18 cellular contexts compared by ENCODE assay signal in genomic region chr18:22434973-22435608, GRCh38. TPM values are rescaled to one million over a fixed set of nuclear protein-coding genes. Genes with fewer than 3 reads are reported as not detected.
DNase-seq lines count a peak whose midpoint lies in the region; ATAC-seq, FAIRE-seq and TF ChIP-seq lines count a peak whose summit lies in the region.
"Had no signal": no experiment of that assay in that cellular context is flagged by ENCODE, and none has a peak within 500 bp of the region (broad histone marks: within the 10 kb centered on the region; RNA-seq: fewer than 3 reads in every experiment).

No MANE protein-coding gene starts in this region.

- no peak for TF ChIP-seq EP300 in K562 (IDR thresholded peaks at IDR 0.05; ENCODE audit: low read length)

- peak overlapping the region; percentile 54; the same call in 1 of the 2 replicates for H2AFZ ChIP-seq in K562 (ENCODE audit: low read depth, low read length)
- no peak overlapping the region for H2AFZ ChIP-seq in neuronal stem cell (ENCODE audit: low read length)

- POLR2A ChIA-PET in K562 (lab: Yijun Ruan, JAX), result interaction anchor here (1.1 kb wide), 1 partner anchor 16 kb away, joined by 5 read pairs; no protein-coding TSS in a partner anchor

- H2BK5ac ChIP-seq in neuronal stem cell (ENCODE audit: low read length), result no peak overlapping the region

- no peak overlapping the region for H3K23ac ChIP-seq in neuronal stem cell (ENCODE audit: low read depth, low read length, poor library complexity)

- no peak for FAIRE-seq in K562 (lab: Jason Lieb, UNC)

- no TSS peak for BruUV-seq in K562 (replicated peaks; lab: Mats Ljungman, UMichigan)

- H3K4ac ChIP-seq in neuronal stem cell (ENCODE audit: low read length), result no peak overlapping the region

- H3K9me3 ChIP-seq in K562 (replicated peaks; ENCODE audit: control insufficient read depth, insufficient read depth, low read depth, low read length), result no peaks in the 10 kb centered on the region
- no peaks in the 10 kb centered on the region for H3K9me3 ChIP-seq in neuronal stem cell (replicated peaks in 1 of 2; ENCODE audit: control insufficient read depth in 2 of 2, insufficient read depth in 1 of 2, low read depth in 1 of 2, low read length in 2 of 2)
- H3K9me3 ChIP-seq: BLaER1, gastroesophageal sphincter had no signal

- H4K91ac ChIP-seq in neuronal stem cell (ENCODE audit: low read depth, low read length, poor library complexity), result no peak overlapping the region

- H2AK5ac ChIP-seq in neuronal stem cell (ENCODE audit: low read depth, low read length), result no peak overlapping the region

- TF ChIP-seq RAD21 in K562 (CRISPR knock-in tag; conservative IDR thresholded peaks at IDR 0.05 in 1 of 2, IDR thresholded peaks at IDR 0.05 in 1 of 2), result no peak

- peak; percentile 4 for DNase-seq in ACHN
- DNase-seq in HPDE6-E6E7 (ENCODE audit: extremely low spot score), result peak; percentile 27
- DNase-seq in K562 (ENCODE audit: extremely low read depth in 1 of 4, low spot score in 3 of 4), result peak in 1 of 4 experiments; percentile 15
- peak; percentile 46 for DNase-seq in hepatic stellate cell (ENCODE audit: low spot score)
- no peak for DNase-seq in neuronal stem cell (ENCODE audit: low spot score)
- DNase-seq: activated CD8-positive, alpha-beta T cell treated with anti-CD3 and anti-CD28 coated beads for 36 hours; DMS79 treated with DMSO at 0.1 percent for 48 hours; midbrain; occipital lobe; stimulated activated naive CD4-positive, alpha-beta T cell treated with Interleukin-2 at 50 U/mL for 16 hours had no signal

- ATAC-seq in K562 (0 out of 3 replicates have a peak, but pooled peaks have one; percentile 29), HG03565 (IDR thresholded peaks at IDR 0.05; ENCODE audit: unreplicated experiment) (no peak), HG02798 (IDR thresholded peaks at IDR 0.05; ENCODE audit: poor library complexity, unreplicated experiment) (no peak), HG03457 (IDR thresholded peaks at IDR 0.05; ENCODE audit: unreplicated experiment) (no peak)
- ATAC-seq: activated CD8-positive, alpha-beta T cell treated with anti-CD3 and anti-CD28 coated beads for 36 hours; gastroesophageal sphincter had no signal

- no peak overlapping the region for H4K8ac ChIP-seq in neuronal stem cell (ENCODE audit: low read depth, low read length)

- no peak for TF ChIP-seq CTCF in K562 (IDR thresholded peaks at IDR 0.05 in 2 of 3, conservative IDR thresholded peaks at IDR 0.05 in 1 of 3; ENCODE audit: insufficient read depth in 2 of 3, low read depth in 1 of 3, low read length in 3 of 3)

- no peak for TF ChIP-seq POLR2A in K562 (conservative IDR thresholded peaks at IDR 0.05)

- no peaks in the 10 kb centered on the region for H4K20me1 ChIP-seq in K562 (replicated peaks; ENCODE audit: control insufficient read depth, insufficient read depth, low read length)
- H4K20me1 ChIP-seq: BLaER1 had no signal

- no peaks in the 10 kb centered on the region for H3K36me3 ChIP-seq in K562 (ENCODE audit: control insufficient read depth, insufficient read depth, low read length)
- no peaks in the 10 kb centered on the region for H3K36me3 ChIP-seq in neuronal stem cell (replicated peaks in 1 of 2; ENCODE audit: control insufficient read depth in 2 of 2, insufficient read depth in 2 of 2, low read length in 2 of 2)
- H3K36me3 ChIP-seq: BLaER1, gastroesophageal sphincter had no signal

- H2BK120ac ChIP-seq in neuronal stem cell (ENCODE audit: low read depth, low read length), result no peak overlapping the region

- H3K4me1 ChIP-seq in K562 (replicated peaks in 1 of 2; ENCODE audit: control insufficient read depth in 2 of 2, insufficient read depth in 2 of 2, low read length in 2 of 2), result peaks cover 0 to 9% of the 10 kb centered on the region in 2 experiments; a peak in 3 of 5 replicates
- peaks cover 0 to 2% of the 10 kb centered on the region in 2 donors for H3K4me1 ChIP-seq in neuronal stem cell (ENCODE audit: control insufficient read depth in 2 of 2, insufficient read depth in 1 of 2, low read depth in 1 of 2, low read length in 2 of 2)
- H3K4me1 ChIP-seq: BLaER1, gastroesophageal sphincter had no signal

- H3K79me1 ChIP-seq in neuronal stem cell (ENCODE audit: low read depth, low read length), result no peaks in the 10 kb centered on the region

- H3K4me2 ChIP-seq in K562 (ENCODE audit: insufficient read depth, low read length) (no peak overlapping the region), neuronal stem cell (ENCODE audit: insufficient read depth, low read length, poor library complexity, severe bottlenecking) (no peak overlapping the region)
- H3K4me2 ChIP-seq: BLaER1 had no signal

- H3K14ac ChIP-seq in neuronal stem cell (ENCODE audit: low read length), result no peak overlapping the region

- intact Hi-C loops in K562 (cut with micrococcal nuclease), result no loop called here

- H3K79me2 ChIP-seq in K562 (ENCODE audit: control insufficient read depth, insufficient read depth, low read length), result no peaks in the 10 kb centered on the region

- H3K27me3 ChIP-seq in K562 (ENCODE audit: control insufficient read depth in 2 of 2, insufficient read depth in 2 of 2, low read length in 2 of 2), result no peaks in the 10 kb centered on the region
- H3K27me3 ChIP-seq in neuronal stem cell (ENCODE audit: control insufficient read depth in 3 of 3, insufficient read depth in 3 of 3, low read depth in 1 of 3, low read length in 3 of 3), result no peaks in the 10 kb centered on the region
- H3K27me3 ChIP-seq: BLaER1, gastroesophageal sphincter had no signal

- WGBS in K562 (ENCODE audit: insufficient coverage, low coverage, missing lambda C conversion rate), result 5% methylated on average over 5 of the region's 5 CpGs
- no CpG with 5 or more reads among the region's 5 CpGs for WGBS in neuronal stem cell (ENCODE audit: extremely low coverage in 2 of 2, insufficient read length in 2 of 2, insufficient replicate concordance in 1 of 2), 2 donors

- in situ Hi-C loops in ACHN (cut with HindIII; ENCODE audit: low pct_ligation_motif_present, low pct_unique_long_range_greater_than_20kb, low sequenced_read_pairs), result no loop called here
- in situ Hi-C loops in K562 (cut with MboI), result no loop called here

- H3K18ac ChIP-seq in neuronal stem cell (ENCODE audit: low read length), result no peak overlapping the region

- no peak overlapping the region for H3K4me3 ChIP-seq in K562
- no peak overlapping the region for H3K4me3 ChIP-seq in neuronal stem cell (ENCODE audit: low read length in 2 of 2)
- H3K4me3 ChIP-seq: BLaER1, gastroesophageal sphincter, skin epidermis had no signal

- H2BK15ac ChIP-seq in neuronal stem cell (ENCODE audit: low read length), result no peak overlapping the region

- H3K9me1 ChIP-seq in K562 (ENCODE audit: control insufficient read depth, insufficient read depth, low read length), result no peaks in the 10 kb centered on the region

- no peak overlapping the region for H3K27ac ChIP-seq in K562 (ENCODE audit: extremely low read depth, low read depth, low read length)
- no peak overlapping the region for H3K27ac ChIP-seq in neuronal stem cell (replicated peaks; ENCODE audit: low read length)
- H3K27ac ChIP-seq: BLaER1, gastroesophageal sphincter, skin epidermis had no signal

- CTCF ChIA-PET in K562 (lab: Yijun Ruan, JAX; ENCODE audit: low intra/inter-chr PET ratio), result no interaction called here

- H2BK12ac ChIP-seq in neuronal stem cell (ENCODE audit: low read length), result no peak overlapping the region

- H3K9ac ChIP-seq in K562 (ENCODE audit: insufficient read depth in 1 of 2, low read depth in 2 of 2, low read length in 2 of 2) (no peak overlapping the region), neuronal stem cell (ENCODE audit: low read depth, low read length, poor library complexity) (no peak overlapping the region)
- H3K9ac ChIP-seq: BLaER1 had no signal

TF ChIP-seq in K562, 482 proteins besides CTCF, POLR2A, EP300 and RAD21 (continues in another document):
- 0 out of 2 replicates have a peak, but pooled peaks have one; percentile 17 for TF ChIP-seq VEZF1 (CRISPR knock-in tag; IDR thresholded peaks at IDR 0.05)
- TF ChIP-seq FOSL1 (tag; conservative IDR thresholded peaks at IDR 0.05), result 0 out of 2 replicates have a peak, but pooled peaks have one; percentile 31

RNA-seq across cellular contexts. Expression of gene CTAGE1, which starts 17.4 kb away (rescaled TPM):
- total RNA-seq in K562 (2011; cell fraction: chromatin; rRNA removed; ENCODE audit: low replicate concordance), result not detected in 2 replicates
- not detected in 2 replicates for total RNA-seq in K562 (2011; cell fraction: nucleolus; rRNA removed)
- total RNA-seq in K562 (2011; cell fraction: nucleoplasm; rRNA removed), result not detected in 2 replicates
- not detected in 2 replicates for total RNA-seq in K562 (2014; rRNA removed)
- not detected in 2 replicates for total RNA-seq in K562 (2014; rRNA removed; fragmentation: Illumina TruSeq; extraction: Trizol)
- not detected in 2 replicates for total RNA-seq in K562 (2015; rRNA removed; fragmentation: Illumina TruSeq; extraction: Trizol)
- not detected in 2 replicates for total RNA-seq in K562 (2021)
- polyA plus RNA-seq in K562 (2011; rRNA removed), result not detected in 2 replicates
- polyA plus RNA-seq in K562 (2011; cell fraction: cytosol; rRNA removed), result not detected in 2 replicates
- polyA plus RNA-seq in K562 (2011; cell fraction: nucleus; rRNA removed), result not detected in 2 replicates
- polyA plus RNA-seq in K562 (2012), result not detected in 2 replicates
- not detected in 2 replicates for polyA plus RNA-seq in K562 (2014; fragmentation: Illumina TruSeq; extraction: Trizol)
- not detected for polyA plus RNA-seq in K562 (2014; fragmentation: Nextera tagmentation; extraction: Ambion mirVana)
- polyA plus RNA-seq in K562 (2014; rRNA removed), result not detected in 2 replicates
- not detected in 2 replicates for polyA minus RNA-seq in K562 (2011; rRNA and poly(A)+ RNA removed)
- not detected in 2 replicates for polyA minus RNA-seq in K562 (2011; cell fraction: cytosol; rRNA and poly(A)+ RNA removed)
- polyA minus RNA-seq in K562 (2011; cell fraction: nucleus; rRNA and poly(A)+ RNA removed), result not detected in 2 replicates
- not detected for polyA plus RNA-seq in neuronal stem cell (2013, experiment 1 of 2)
- polyA plus RNA-seq in neuronal stem cell (2013, experiment 2 of 2), result under 0.01 TPM
- total RNA-seq: activated CD8-positive, alpha-beta T cell treated with anti-CD3 and anti-CD28 coated beads for 36 hours; dermis microvascular lymphatic vessel endothelial cell; gastroesophageal sphincter; occipital lobe; urinary bladder had no signal
- polyA plus RNA-seq: urinary bladder had no signal
